Comparison of ENCODE assay signal across 8 cellular contexts in the genomic region with DNA sequence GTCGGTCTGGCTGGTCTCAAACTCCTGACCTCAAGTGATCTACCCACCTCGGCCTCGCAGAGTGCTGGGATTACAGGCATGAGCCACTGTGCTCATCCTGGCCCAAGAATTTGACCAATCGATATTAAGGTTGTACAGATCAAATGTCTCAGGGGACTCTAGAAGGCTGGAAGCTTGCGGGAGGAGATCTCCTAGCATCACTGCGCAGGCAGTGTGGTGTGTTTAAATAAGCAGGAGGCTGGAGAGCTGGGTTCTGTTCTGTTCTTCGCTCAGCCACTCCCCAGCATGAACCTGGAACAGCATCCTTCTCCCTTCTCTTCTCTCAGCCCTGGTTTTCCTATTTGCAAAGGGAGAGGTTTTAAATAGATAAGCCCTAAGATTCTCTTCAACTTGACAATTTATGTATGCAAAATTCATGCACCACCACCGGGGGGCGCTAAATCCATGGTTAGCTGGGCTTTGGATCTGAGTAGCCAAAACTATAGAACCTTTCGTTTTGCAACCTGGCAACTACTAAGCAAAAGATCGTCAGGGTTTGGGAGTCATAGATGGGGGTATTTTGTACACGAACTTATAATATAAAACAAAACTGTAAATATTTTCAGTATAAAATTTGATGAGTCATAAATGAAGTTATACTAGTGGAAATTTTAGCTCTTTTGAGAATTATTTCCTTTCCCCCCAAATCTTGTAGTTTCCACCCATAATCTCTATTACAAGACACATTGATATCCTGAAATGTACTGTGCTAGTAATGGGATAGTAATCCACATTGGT.
A peak's percentile ranks its signal among the peaks of the same experiment; 100 is the strongest.
DNase-seq lines count a peak whose midpoint lies in the region; ATAC-seq lines count a peak whose summit lies in the region.

No MANE protein-coding gene starts in this region.

- H3K27me3 ChIP-seq in endocrine pancreas (ENCODE audit: control insufficient read depth, insufficient read depth, low read length) = no peaks in the 10 kb centered on the region
- no peaks in the 10 kb centered on the region for H3K27me3 ChIP-seq in mesendoderm (ENCODE audit: insufficient read depth, low read length, poor library complexity)

- H4K5ac ChIP-seq in mesendoderm (ENCODE audit: low read length) = no peak overlapping the region

- no peak overlapping the region for H3K18ac ChIP-seq in mesendoderm (ENCODE audit: low read length)

- WGBS in mesendoderm (ENCODE audit: extremely low coverage, insufficient coverage, low lambda C conversion rate) = no CpG with 5 or more reads among the region's 12 CpGs

- DNase-seq in DMS79 (lab: John Stamatoyannopoulos, UW) (peak; percentile 28), NOMO-1 (lab: John Stamatoyannopoulos, UW; ENCODE audit: unreplicated experiment in 2 of 2) (peak; percentile 58 to 64), mesendoderm (peak; percentile 75)
- DNase-seq in activated CD8-positive, alpha-beta memory T cell treated with anti-CD3 and anti-CD28 coated beads for 24 hours = peak; percentile 92
- peak; percentile 78 for DNase-seq in stimulated activated CD8-positive, alpha-beta memory T cell treated with anti-CD3 and anti-CD28 coated beads, Interleukin-15, amount 100 ng/mL, for 24 hours (ENCODE audit: low read depth)

- H2AK5ac ChIP-seq in mesendoderm (ENCODE audit: low read length) = no peak overlapping the region

- no peak overlapping the region for H3K56ac ChIP-seq in mesendoderm (ENCODE audit: low read length)

- no peak overlapping the region for H3K23ac ChIP-seq in mesendoderm (ENCODE audit: low read length)

- H3K79me1 ChIP-seq in mesendoderm (ENCODE audit: low read length) = no peaks in the 10 kb centered on the region

- ATAC-seq in HG03432 (IDR thresholded peaks at IDR 0.05; ENCODE audit: unreplicated experiment) (peak; percentile 56), HG03175 (IDR thresholded peaks at IDR 0.05; ENCODE audit: unreplicated experiment) (no peak)

- H3K79me2 ChIP-seq in mesendoderm (ENCODE audit: control insufficient read depth, insufficient read depth, low read length) = no peaks in the 10 kb centered on the region

- H3K36me3 ChIP-seq in endocrine pancreas (ENCODE audit: control insufficient read depth, insufficient read depth, low read length) (no peaks in the 10 kb centered on the region), mesendoderm (ENCODE audit: control insufficient read depth, insufficient read depth, low read length) (no peaks in the 10 kb centered on the region)

- H4K8ac ChIP-seq in mesendoderm (ENCODE audit: low read depth, low read length) = no peak overlapping the region

- H2BK120ac ChIP-seq in mesendoderm (ENCODE audit: low read depth, low read length) = no peak overlapping the region

- H3K9me3 ChIP-seq in endocrine pancreas (ENCODE audit: control insufficient read depth, low read length) = no peaks in the 10 kb centered on the region

- H3K9ac ChIP-seq in endocrine pancreas (ENCODE audit: control insufficient read depth, insufficient read depth, low read length) = no peak overlapping the region
- no peak overlapping the region for H3K9ac ChIP-seq in mesendoderm (ENCODE audit: low read length)

- no peak overlapping the region for H2BK5ac ChIP-seq in mesendoderm (ENCODE audit: low read length)

- H3K27ac ChIP-seq in mesendoderm (ENCODE audit: low read depth, low read length) = no peak overlapping the region

- no peaks in the 10 kb centered on the region for H3K4me1 ChIP-seq in endocrine pancreas (ENCODE audit: control insufficient read depth, insufficient read depth, low read length)
- no peaks in the 10 kb centered on the region for H3K4me1 ChIP-seq in mesendoderm (ENCODE audit: control insufficient read depth, low read depth, low read length)

- no peak overlapping the region for H2BK15ac ChIP-seq in mesendoderm (replicated peaks; ENCODE audit: low read depth)

- H3K4me2 ChIP-seq in mesendoderm (ENCODE audit: low read length) = no peak overlapping the region

- no peak overlapping the region for H3K4ac ChIP-seq in mesendoderm (ENCODE audit: low read depth, low read length)

- H3K4me3 ChIP-seq in endocrine pancreas (ENCODE audit: control insufficient read depth, insufficient read depth, low read length) (peak overlapping the region; percentile 33), mesendoderm (ENCODE audit: low read length) (no peak overlapping the region)

Comparison
In these comparisons a context has a peak if more than half of its experiments do, and no peak if none do; other contexts are left out.
1. DNase-seq: peak in every context shown above with its lines; median percentile 92 in activated CD8-positive, alpha-beta memory T cell treated with anti-CD3 and anti-CD28 coated beads for 24 hours; 78 in stimulated activated CD8-positive, alpha-beta memory T cell treated with anti-CD3 and anti-CD28 coated beads, Interleukin-15, amount 100 ng/mL, for 24 hours; 75 in mesendoderm; 61 in NOMO-1; 28 in DMS79.